Comparison of ENCODE assay signal across 8 cellular contexts in genomic region chr5:12093586-12093985, GRCh38.
"Had no signal": no experiment of that assay in that cellular context is flagged by ENCODE, and none has a peak within 500 bp of the region (broad histone marks: within the 10 kb centered on the region; RNA-seq: fewer than 3 reads in every experiment).

No MANE protein-coding gene starts in this region.

- ATAC-seq: HepG2, K562 had no signal

- FAIRE-seq: HepG2, HTR-8/SVneo, K562 had no signal

- H3K9ac ChIP-seq: KMS-11 had no signal

- H3K4me3 ChIP-seq: K562 had no signal

- H3K4me2 ChIP-seq: KMS-11 had no signal

- DNase-seq: IMR-90, KBM-7, KG1 had no signal

- H3K27ac ChIP-seq: HL-60, KMS-11 had no signal
